In genomic region chr9:34589656-34590375, GRCh38 we compare ENCODE assay signal across 8 cellular contexts. TPM values are rescaled to one million over a fixed set of nuclear protein-coding genes. Genes with fewer than 3 reads are reported as not detected.
DNase-seq lines count a peak whose midpoint lies in the region; ATAC-seq and TF ChIP-seq lines count a peak whose summit lies in the region.

A gene with protein sequence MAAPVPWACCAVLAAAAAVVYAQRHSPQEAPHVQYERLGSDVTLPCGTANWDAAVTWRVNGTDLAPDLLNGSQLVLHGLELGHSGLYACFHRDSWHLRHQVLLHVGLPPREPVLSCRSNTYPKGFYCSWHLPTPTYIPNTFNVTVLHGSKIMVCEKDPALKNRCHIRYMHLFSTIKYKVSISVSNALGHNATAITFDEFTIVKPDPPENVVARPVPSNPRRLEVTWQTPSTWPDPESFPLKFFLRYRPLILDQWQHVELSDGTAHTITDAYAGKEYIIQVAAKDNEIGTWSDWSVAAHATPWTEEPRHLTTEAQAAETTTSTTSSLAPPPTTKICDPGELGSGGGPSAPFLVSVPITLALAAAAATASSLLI (minus strand): TSS chr9:34589724. CDS start chr9:34568981, 20,743 bp downstream.

- H3K9ac ChIP-seq in GM23248 (no peak within 1 kb of the TSS), colonic mucosa (ENCODE audit: low read depth in 2 of 2, low read length in 2 of 2) (peak within 1 kb of the TSS; percentile 40 to 41)

- H3K36me3 ChIP-seq in GM23248 (ENCODE audit: low read depth) (no peaks in the 10 kb centered on the region), colonic mucosa (no peaks in the 10 kb centered on the region), mesodermal cell (ENCODE audit: control insufficient read depth, insufficient read depth, low read length) (no peaks in the 10 kb centered on the region), thyroid gland (no peaks in the 10 kb centered on the region)

- no peak within 1 kb of the TSS for H2AFZ ChIP-seq in GM23248

- no peaks in the 10 kb centered on the region for H3F3A ChIP-seq in GM23248 (ENCODE audit: insufficient read depth)

- ATAC-seq in HG02884 (IDR thresholded peaks at IDR 0.05; ENCODE audit: unreplicated experiment) = no peak

- peak within 1 kb of the TSS; percentile 35 for H3K4me2 ChIP-seq in GM23248 (ENCODE audit: unreplicated experiment)

- intact Hi-C loops in colonic mucosa (cut with DNase I) = loop anchor here (2.0 to 5.0 kb wide), 3 partner anchors 41 to 183 kb away; no protein-coding TSS in a partner anchor
- intact Hi-C loops in thyroid gland (cut with DNase I) = loop anchor here (5.0 to 10.0 kb wide), 3 partner anchors 43 to 255 kb away; no protein-coding TSS in a partner anchor

- no peaks in the 10 kb centered on the region for H3K9me2 ChIP-seq in GM23248 (ENCODE audit: insufficient read depth)

- in situ Hi-C loops in GM23248 (cut with MboI) = loop anchor here (5.0 to 10.0 kb wide), 2 partner anchors 38 to 185 kb away; no protein-coding TSS in a partner anchor

- H3K27ac ChIP-seq in GM23248 (no peak within 1 kb of the TSS), colonic mucosa (no peak within 1 kb of the TSS), mesodermal cell (ENCODE audit: low read depth, low read length, severe bottlenecking) (no peak within 1 kb of the TSS), thyroid gland (peak within 1 kb of the TSS; percentile 25 to 50 (median 33))

- no peak for TF ChIP-seq CTCF in colonic mucosa (IDR thresholded peaks at IDR 0.05)
- no peak for TF ChIP-seq CTCF in thyroid gland (IDR thresholded peaks at IDR 0.05)

- H3K27me3 ChIP-seq in GM23248 (replicated peaks; ENCODE audit: insufficient read depth) (peaks cover 89% of the 10 kb centered on the region), colonic mucosa (peaks cover 60% of the 10 kb centered on the region), thyroid gland (peaks cover 4% of the 10 kb centered on the region)

- H3K4me3 ChIP-seq in GM23248 = peak within 1 kb of the TSS; percentile 52
- H3K4me3 ChIP-seq in colonic mucosa = peak within 1 kb of the TSS; percentile 26
- H3K4me3 ChIP-seq in mesodermal cell (ENCODE audit: extremely low read depth, insufficient read depth, low read length, poor library complexity, severe bottlenecking) = peak within 1 kb of the TSS; percentile 58
- H3K4me3 ChIP-seq in thyroid gland (replicated peaks in 1 of 3) = peak within 1 kb of the TSS; percentile 4 to 44 (median 11)

- H4K20me1 ChIP-seq in GM23248 (ENCODE audit: insufficient read depth) = no peaks in the 10 kb centered on the region

- H3K79me2 ChIP-seq in GM23248 (ENCODE audit: insufficient read depth) = no peaks in the 10 kb centered on the region

- 0 to 3% methylated on average over 35 to 90 of the region's 100 CpGs for WGBS in GM23248 (ENCODE audit: low coverage in 1 of 2, low lambda C conversion rate in 2 of 2, missing lambda C conversion rate in 2 of 2), 2 experiments
- WGBS in mesodermal cell (ENCODE audit: insufficient coverage in 2 of 2), 2 experiments = 0% methylated on average over 50 to 56 of the region's 100 CpGs
- WGBS in thyroid gland, 2 donors = 1 to 2% methylated on average over 17 to 41 of the region's 100 CpGs

- H3K9me3 ChIP-seq in GM23248 (ENCODE audit: low read depth) = no peaks in the 10 kb centered on the region
- H3K9me3 ChIP-seq in colonic mucosa = no peaks in the 10 kb centered on the region
- H3K9me3 ChIP-seq in mesodermal cell (ENCODE audit: control insufficient read depth, low read length) = no peaks in the 10 kb centered on the region
- H3K9me3 ChIP-seq in thyroid gland = no peaks in the 10 kb centered on the region

- H3K4me1 ChIP-seq in GM23248 (ENCODE audit: insufficient read depth) = no peaks in the 10 kb centered on the region
- H3K4me1 ChIP-seq in colonic mucosa = peaks cover 18% of the 10 kb centered on the region
- H3K4me1 ChIP-seq in mesodermal cell (ENCODE audit: control insufficient read depth, insufficient read depth, low read length, poor library complexity, severe bottlenecking) = peaks cover 28% of the 10 kb centered on the region
- H3K4me1 ChIP-seq in thyroid gland = peaks cover 12 to 39% of the 10 kb centered on the region in 2 donors

- DNase-seq in GM23248 (peak; percentile 44), NCI-H82 treated with DMSO at 0.1 percent for 48 hours (lab: John Stamatoyannopoulos, UW; ENCODE audit: unreplicated experiment) (peak; percentile 18), colonic mucosa (peak; percentile 34), thyroid gland (peak; percentile 27 to 34), GF-D8 (lab: John Stamatoyannopoulos, UW) (no peak), RPMI8226 (no peak)

- no peak for TF ChIP-seq POLR2A in thyroid gland (IDR thresholded peaks at IDR 0.05)

RNA-seq across cellular contexts. Expression of the gene that starts here (rescaled TPM):
- not detected in 2 replicates for total RNA-seq in GM23248 (2014; rRNA removed; shearing (Covaris generic))
- polyA plus RNA-seq in GM23248 (2016; fragmentation: Nextera tagmentation; extraction: Ambion mirVana) = not detected in 2 replicates
- total RNA-seq in colonic mucosa = 1 to 10 TPM; 1.8 to 1.9 TPM
- 55.1 TPM for polyA plus RNA-seq in mesodermal cell (2013, experiment 1 of 2)
- polyA plus RNA-seq in mesodermal cell (2013, experiment 2 of 2) = 40.6 TPM
- 10 to 100 TPM in 3 of 4 donors, 1 to 10 TPM in 1; 8.6 to 17.3 (median 14.1) TPM for total RNA-seq in thyroid gland

Comparison
In these comparisons a context has a peak if more than half of its experiments do, and no peak if none do; other contexts are left out.
1. Peak in DNase-seq, H3K4me3 ChIP-seq and H3K4me2 ChIP-seq in GM23248; RNA of the gene not detected or under 1 TPM.
2. DNase-seq: peak in NCI-H82 treated with DMSO at 0.1 percent for 48 hours (single experiment), colonic mucosa (single experiment) and thyroid gland (2 of 2); none in GF-D8 (single experiment) and RPMI8226 (single experiment).
3. H3K27ac ChIP-seq: peak in thyroid gland (3 of 3); none in GM23248 (single experiment), colonic mucosa (single experiment) and mesodermal cell (single experiment).
4. Peak in every context shown above with its lines, with median percentiles within 50 percentile points of each other: H3K4me3 ChIP-seq.